In the genomic region with DNA sequence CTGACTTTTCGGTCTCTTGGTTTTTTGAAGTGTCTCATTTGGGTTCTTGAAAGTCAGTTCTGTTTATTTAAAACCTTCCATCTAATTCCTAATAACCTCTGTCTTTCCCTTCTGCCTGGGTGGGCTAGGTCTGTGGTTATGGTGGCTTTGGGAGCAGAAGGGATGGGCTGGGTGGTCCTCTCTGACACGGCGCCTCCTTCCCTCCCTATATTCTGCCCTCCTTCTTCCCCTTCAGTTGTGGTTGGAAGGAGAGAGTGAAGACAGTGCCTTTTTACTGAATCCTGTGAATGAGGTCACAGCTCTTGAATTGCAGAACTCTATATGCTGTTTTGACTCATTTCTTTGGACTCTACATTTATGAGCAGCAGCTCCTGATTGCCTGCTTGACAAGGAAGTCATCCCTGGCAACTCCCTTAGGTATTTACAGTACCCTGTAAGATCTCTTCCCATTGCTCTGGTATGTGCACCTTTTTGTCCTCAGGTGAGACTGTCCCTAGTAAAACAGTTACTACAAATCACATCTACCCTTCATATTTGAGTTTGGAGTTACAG, we compare ENCODE assay signal across 21 cellular contexts.
"Had no signal": no experiment of that assay in that cellular context is flagged by ENCODE, and none has a peak within 500 bp of the region (broad histone marks: within the 10 kb centered on the region; RNA-seq: fewer than 3 reads in every experiment).

No MANE protein-coding gene starts in this region.

- DNase-seq: activated CD4-positive, alpha-beta memory T cell treated with anti-CD3 and anti-CD28 coated beads for 36 hours; activated CD4-positive, alpha-beta T cell treated with anti-CD3 and anti-CD28 coated beads for 36 hours; activated CD8-positive, alpha-beta memory T cell treated with anti-CD3 and anti-CD28 coated beads, Interleukin-2, amount 10 ng/mL, durations not matched to agents 7 days and 5 days; activated naive CD4-positive, alpha-beta T cell treated with anti-CD3 and anti-CD28 coated beads, Interleukin-2, amount 10 ng/mL, durations not matched to agents 7 days and 5 days; activated T-cell treated with anti-CD3 and anti-CD28 coated beads, Interleukin-2, amount 50 U/mL, for 24 hours; adrenal gland; caudate nucleus; cortex of kidney; effector memory CD4-positive, alpha-beta T cell; head of caudate nucleus; immature natural killer cell; left cardiac atrium; lower lobe of right lung; naive thymus-derived CD4-positive, alpha-beta T cell; posterior cingulate gyrus; retina; stimulated activated CD4-positive, alpha-beta T cell treated with anti-CD3 and anti-CD28 coated beads, Interleukin-2, amount 100 ng/mL, for 48 hours; thyroid gland had no signal

- H3K4me3 ChIP-seq: adrenal gland, lower lobe of right lung, thyroid gland had no signal

- H3K9me3 ChIP-seq: adrenal gland, lower lobe of right lung, thyroid gland had no signal

- H3K4me1 ChIP-seq: adrenal gland, lower lobe of right lung, thyroid gland had no signal

- H3K27ac ChIP-seq: adrenal gland, lower lobe of right lung, thyroid gland had no signal

- ATAC-seq: activated CD4-positive, alpha-beta T cell treated with anti-CD3 and anti-CD28 coated beads for 36 hours; activated CD8-positive, alpha-beta memory T cell treated with anti-CD3 and anti-CD28 coated beads, Interleukin-2, amount 10 ng/mL, durations not matched to agents 7 days and 5 days; left cardiac atrium; lower lobe of right lung; naive thymus-derived CD4-positive, alpha-beta T cell; stimulated activated memory B cell treated with anti-CD40 and anti-IgM and Interleukin-4, amounts not matched to agents 10 μg/mL and 1 μg/mL and 100 μg/mL, for 72 hours had no signal

- H3K36me3 ChIP-seq: adrenal gland, lower lobe of right lung, thyroid gland had no signal

- H3K27me3 ChIP-seq: adrenal gland, thyroid gland had no signal

- FAIRE-seq: frontal cortex, urothelium cell line had no signal
